In genomic region chr11:24886880-24887619, GRCh38 we compare ENCODE assay signal across 28 cellular contexts.
"Had no signal": no experiment of that assay in that cellular context is flagged by ENCODE, and none has a peak within 500 bp of the region (broad histone marks: within the 10 kb centered on the region; RNA-seq: fewer than 3 reads in every experiment).

No MANE protein-coding gene starts in this region.

- H3K4me3 ChIP-seq: coronary artery, esophagus squamous epithelium, heart right ventricle, left lung, mucosa of descending colon, right lobe of liver, thoracic aorta, transverse colon, upper lobe of right lung, uterus had no signal

- H3K27me3 ChIP-seq: esophagus squamous epithelium, heart right ventricle, left lung, right lobe of liver, transverse colon, upper lobe of right lung, uterus had no signal

- H3K36me3 Mint-ChIP-seq: mesothelial cell of epicardium; naive B cell; stimulated activated naive B cell treated with anti-CD40 and anti-IgM and Interleukin-4, amounts not matched to agents 10 μg/mL and 1 μg/mL and 100 μg/mL, for 72 hours had no signal

- H3K9ac ChIP-seq: parathyroid adenoma had no signal

- H3K9me3 ChIP-seq: esophagus squamous epithelium, heart right ventricle, left lung, mucosa of descending colon, right lobe of liver, thoracic aorta, transverse colon, uterus had no signal

- ATAC-seq: effector memory CD8-positive, alpha-beta T cell; heart right ventricle; left cardiac atrium; left lung; mucosa of descending colon; stimulated activated naive B cell treated with anti-CD40 and anti-IgM and Interleukin-4, amounts not matched to agents 10 μg/mL and 1 μg/mL and 100 μg/mL, for 72 hours; upper lobe of right lung had no signal

- H3K27me3 Mint-ChIP-seq: effector memory CD8-positive, alpha-beta T cell; naive B cell; progenitor cell of endocrine pancreas; stimulated activated naive B cell treated with anti-CD40 and anti-IgM and Interleukin-4, amounts not matched to agents 10 μg/mL and 1 μg/mL and 100 μg/mL, for 72 hours; stimulated activated naive CD8-positive, alpha-beta T cell treated with anti-CD3 and anti-CD28 coated beads, Interleukin-15, Interleukin-2, amounts not matched to agents 100 ng/mL and 50 ng/mL, for 24 hours had no signal

- H3K79me2 ChIP-seq: parathyroid adenoma had no signal

- H3K36me3 ChIP-seq: esophagus squamous epithelium, heart right ventricle, left lung, right lobe of liver, thoracic aorta, transverse colon, upper lobe of right lung, uterus had no signal

- H3K27ac ChIP-seq: coronary artery, esophagus squamous epithelium, heart right ventricle, left lung, parathyroid adenoma, right lobe of liver, thoracic aorta, transverse colon, upper lobe of right lung, uterus had no signal

- H3K4me1 ChIP-seq: esophagus squamous epithelium, heart right ventricle, left lung, parathyroid adenoma, right lobe of liver, transverse colon, upper lobe of right lung, uterus had no signal

- H3K9me3 Mint-ChIP-seq: nephron progenitor cell had no signal

- DNase-seq: effector memory CD8-positive, alpha-beta T cell; erythroblast; esophagus squamous epithelium; foreskin melanocyte; glutamatergic neuron; heart right ventricle; hippocampal formation; left cardiac atrium; left lung; mesenchymal stem cell; mucosa of descending colon; naive B cell; nephron progenitor cell; occipital lobe; right lobe of liver; small intestine; stimulated activated CD4-positive, alpha-beta T cell treated with anti-CD3 and anti-CD28 coated beads, Interleukin-15, amount 100 ng/mL, for 24 hours; stimulated activated CD4-positive, alpha-beta T cell treated with anti-CD3 and anti-CD28 coated beads, Interleukin-2, amount 100 ng/mL, for 48 hours; stimulated activated naive B cell treated with anti-CD40 and anti-IgM and Interleukin-4, amounts not matched to agents 10 μg/mL and 1 μg/mL and 100 μg/mL, for 72 hours; transverse colon; upper lobe of right lung; uterus had no signal

- H3K4me1 Mint-ChIP-seq: naive B cell; nephron progenitor cell; stimulated activated naive B cell treated with anti-CD40 and anti-IgM and Interleukin-4, amounts not matched to agents 10 μg/mL and 1 μg/mL and 100 μg/mL, for 72 hours had no signal

- H2AFZ ChIP-seq: parathyroid adenoma had no signal

- H3K4me3 Mint-ChIP-seq: effector memory CD8-positive, alpha-beta T cell; mesothelial cell of epicardium; naive B cell; nephron progenitor cell; stimulated activated naive B cell treated with anti-CD40 and anti-IgM and Interleukin-4, amounts not matched to agents 10 μg/mL and 1 μg/mL and 100 μg/mL, for 72 hours; stimulated activated naive CD8-positive, alpha-beta T cell treated with anti-CD3 and anti-CD28 coated beads, Interleukin-15, Interleukin-2, amounts not matched to agents 100 ng/mL and 50 ng/mL, for 24 hours had no signal

- H3K27ac Mint-ChIP-seq: effector memory CD8-positive, alpha-beta T cell; mesothelial cell of epicardium; nephron progenitor cell; progenitor cell of endocrine pancreas; stimulated activated naive B cell treated with anti-CD40 and anti-IgM and Interleukin-4, amounts not matched to agents 10 μg/mL and 1 μg/mL and 100 μg/mL, for 72 hours; stimulated activated naive CD8-positive, alpha-beta T cell treated with anti-CD3 and anti-CD28 coated beads, Interleukin-15, Interleukin-2, amounts not matched to agents 100 ng/mL and 50 ng/mL, for 24 hours had no signal
